Comparison of ENCODE assay signal across 22 cellular contexts in the genomic region with DNA sequence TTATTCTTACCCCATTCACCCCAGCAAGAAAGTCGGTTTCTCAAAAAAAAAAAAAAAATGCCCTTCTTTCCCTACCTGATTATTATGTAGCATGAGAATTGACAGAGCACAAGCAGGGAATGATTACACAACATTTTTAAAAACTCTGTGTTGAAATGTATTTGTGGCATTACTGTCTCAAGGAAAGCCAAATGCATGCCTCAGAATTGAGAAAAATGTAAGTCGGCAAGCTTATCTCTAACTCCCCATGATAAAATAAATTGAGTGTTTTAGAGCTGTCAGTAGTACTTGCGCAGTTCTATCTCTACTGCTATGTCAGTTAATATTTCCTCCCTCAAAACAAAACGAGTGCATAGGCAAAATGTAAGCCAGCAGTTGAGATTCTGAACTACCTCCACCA. TPM values are rescaled to one million over a fixed set of nuclear protein-coding genes. Genes with fewer than 3 reads are reported as not detected.
"Had no signal": no experiment of that assay in that cellular context is flagged by ENCODE, and none has a peak within 500 bp of the region (broad histone marks: within the 10 kb centered on the region; RNA-seq: fewer than 3 reads in every experiment).

No MANE protein-coding gene starts in this region.

- DNase-seq: activated CD4-positive, alpha-beta T cell treated with anti-CD3 and anti-CD28 coated beads for 4 hours; activated CD8-positive, alpha-beta memory T cell treated with anti-CD3 and anti-CD28 coated beads, Interleukin-2, amount 50 U/mL, for 48 hours; activated CD8-positive, alpha-beta T cell treated with anti-CD3 and anti-CD28 coated beads, Interleukin-2, amount 10 ng/mL, durations not matched to agents 7 days and 5 days; activated naive CD4-positive, alpha-beta T cell treated with anti-CD3 and anti-CD28 coated beads, Interleukin-2, amount 50 U/mL, for 16 hours; activated naive CD8-positive, alpha-beta T cell treated with anti-CD3 and anti-CD28 coated beads, Interleukin-2, amount 10 ng/mL, durations not matched to agents 7 days and 5 days; activated T-cell treated with anti-CD3 and anti-CD28 coated beads, Interleukin-2, amount 50 U/mL, for 1 hour; adrenal gland; aorta; body of pancreas; MM.1S; NCI-H1105; NCI-H1436; NCI-H1694 treated with DMSO at 0.1 percent for 48 hours; NCI-H2029 treated with DMSO at 0.1 percent for 48 hours; NCI-H446; NCI-H524; Peyer's patch; Right ventricle myocardium superior; SJCRH30 had no signal

- H3K27me3 ChIP-seq: adrenal gland, body of pancreas, Peyer's patch, SJCRH30 had no signal

- H3K9me3 ChIP-seq: adrenal gland, body of pancreas, Peyer's patch, SJCRH30 had no signal

- H3K36me3 Mint-ChIP-seq: activated naive CD8-positive, alpha-beta T cell treated with anti-CD3 and anti-CD28 coated beads, Interleukin-2, amount 10 ng/mL, durations not matched to agents 7 days and 5 days had no signal

- H3K4me3 Mint-ChIP-seq: activated CD8-positive, alpha-beta T cell treated with anti-CD3 and anti-CD28 coated beads, Interleukin-2, amount 10 ng/mL, durations not matched to agents 7 days and 5 days; activated naive CD8-positive, alpha-beta T cell treated with anti-CD3 and anti-CD28 coated beads, Interleukin-2, amount 10 ng/mL, durations not matched to agents 7 days and 5 days; T-helper 1 cell treated with Interleukin-12 subunit alpha and Interleukin-12 subunit beta and Interleukin-4 antibody, amounts not matched to agents 30 μg/mL and 1 μg/mL, for 36 hours had no signal

- H3K27ac ChIP-seq: adrenal gland, body of pancreas, Peyer's patch, RWPE1, SJCRH30 had no signal

- H3K27ac Mint-ChIP-seq: activated CD8-positive, alpha-beta T cell treated with anti-CD3 and anti-CD28 coated beads, Interleukin-2, amount 10 ng/mL, durations not matched to agents 7 days and 5 days; activated naive CD8-positive, alpha-beta T cell treated with anti-CD3 and anti-CD28 coated beads, Interleukin-2, amount 10 ng/mL, durations not matched to agents 7 days and 5 days; T-helper 1 cell treated with Interleukin-12 subunit alpha and Interleukin-12 subunit beta and Interleukin-4 antibody, amounts not matched to agents 30 μg/mL and 1 μg/mL, for 36 hours had no signal

- H3K27me3 Mint-ChIP-seq: activated naive CD8-positive, alpha-beta T cell treated with anti-CD3 and anti-CD28 coated beads, Interleukin-2, amount 10 ng/mL, durations not matched to agents 7 days and 5 days had no signal

- H3K36me3 ChIP-seq: adrenal gland, Peyer's patch, SJCRH30 had no signal

- ATAC-seq: activated CD4-positive, CD25-positive, alpha-beta regulatory T cell treated with anti-CD3 and anti-CD28 coated beads, Interleukin-2, amount 50 U/mL, for 24 hours; activated CD8-positive, alpha-beta T cell treated with anti-CD3 and anti-CD28 coated beads, Interleukin-2, amount 10 ng/mL, durations not matched to agents 7 days and 5 days; body of pancreas had no signal

- H3K9me3 Mint-ChIP-seq: activated naive CD8-positive, alpha-beta T cell treated with anti-CD3 and anti-CD28 coated beads, Interleukin-2, amount 10 ng/mL, durations not matched to agents 7 days and 5 days; T-helper 1 cell treated with Interleukin-12 subunit alpha and Interleukin-12 subunit beta and Interleukin-4 antibody, amounts not matched to agents 30 μg/mL and 1 μg/mL, for 36 hours had no signal

- H3K4me3 ChIP-seq: adrenal gland, body of pancreas, Peyer's patch, SJCRH30 had no signal

- H3K4me1 Mint-ChIP-seq: activated naive CD8-positive, alpha-beta T cell treated with anti-CD3 and anti-CD28 coated beads, Interleukin-2, amount 10 ng/mL, durations not matched to agents 7 days and 5 days had no signal

- H3K4me1 ChIP-seq: adrenal gland, body of pancreas, Peyer's patch, SJCRH30 had no signal

RNA-seq across cellular contexts. Expression of a gene that starts 25.7 kb away (rescaled TPM):
- total RNA-seq: activated CD8-positive, alpha-beta T cell treated with anti-CD3 and anti-CD28 coated beads, Interleukin-2, amount 10 ng/mL, durations not matched to agents 7 days and 5 days; activated naive CD8-positive, alpha-beta T cell treated with anti-CD3 and anti-CD28 coated beads, Interleukin-2, amount 10 ng/mL, durations not matched to agents 7 days and 5 days; Right ventricle myocardium superior had no signal
- polyA plus RNA-seq: aorta had no signal
